In genomic region chr1:238401138-238401537, GRCh38 we compare ENCODE assay signal across 20 cellular contexts.
A peak's percentile ranks its signal among the peaks of the same experiment; 100 is the strongest.
DNase-seq lines count a peak whose midpoint lies in the region; ATAC-seq and TF ChIP-seq lines count a peak whose summit lies in the region.
"Had no signal": no experiment of that assay in that cellular context is flagged by ENCODE, and none has a peak within 500 bp of the region (broad histone marks: within the 10 kb centered on the region; RNA-seq: fewer than 3 reads in every experiment).

No MANE protein-coding gene starts in this region.

- H3K9ac ChIP-seq in H9 (ENCODE audit: extremely low read depth, insufficient read length, low read length) = no peak overlapping the region

- WGBS in H9 (ENCODE audit: extremely low coverage, insufficient read length, low lambda C conversion rate) = no CpG with 5 or more reads among the region's 4 CpGs

- H3K36me3 Mint-ChIP-seq in activated T-helper 2 cell treated with anti-CD3 and anti-CD28 coated beads, Interferon-gamma antibody, Interleukin-2, Interleukin-4, amounts not matched to agents 10 μg/mL and 5 μg/mL and 100 μg/mL, durations not matched to agents 14 hours and 24 hours and 36 hours (ENCODE audit: low read depth) = no peaks in the 10 kb centered on the region
- peaks cover 0 to 6% (median 0%) of the 10 kb centered on the region in 3 experiments; a peak in 1 of 7 replicates for H3K36me3 Mint-ChIP-seq in H9 (ENCODE audit: insufficient read depth in 1 of 3, low read depth in 3 of 3)

- no peaks in the 10 kb centered on the region for H4K20me1 ChIP-seq in H9 (ENCODE audit: control insufficient read depth, insufficient read depth, insufficient read length)

- no peak overlapping the region for H2AFZ ChIP-seq in H9 (ENCODE audit: low read length)
- H2AFZ ChIP-seq: PC-9 had no signal

- H3K27ac ChIP-seq in H9 (ENCODE audit: insufficient read length, low read depth, low read length) = no peak overlapping the region
- H3K27ac ChIP-seq: PC-9, SJSA1 had no signal

- H4K91ac ChIP-seq in H9 (ENCODE audit: insufficient read length, low read depth, low read length) = no peak overlapping the region

- H3K4ac ChIP-seq in H9 (ENCODE audit: low read depth, low read length) = no peak overlapping the region

- no peak overlapping the region for H3K4me3 Mint-ChIP-seq in activated T-helper 2 cell treated with anti-CD3 and anti-CD28 coated beads, Interferon-gamma antibody, Interleukin-2, Interleukin-4, amounts not matched to agents 10 μg/mL and 5 μg/mL and 100 μg/mL, durations not matched to agents 14 hours and 24 hours and 36 hours (ENCODE audit: low read depth)
- H3K4me3 Mint-ChIP-seq in H9 = no peak overlapping the region

- DNase-seq in amniotic epithelial cell (ENCODE audit: low read depth) (peak; percentile 22), fibroblast of peridontal ligament (ENCODE audit: extremely low read depth) (peak; percentile 27), midbrain (lab: John Stamatoyannopoulos, UW) (peak; percentile 2), H9 (no peak)
- DNase-seq in activated T-helper 2 cell treated with anti-CD3 and anti-CD28 coated beads, Interferon-gamma antibody, Interleukin-2, Interleukin-4, amounts not matched to agents 10 μg/mL and 5 μg/mL and 100 μg/mL, durations not matched to agents 14 hours and 24 hours and 36 hours (ENCODE audit: low spot score) = no peak
- DNase-seq: ACHN, DMS153, DND-41, KBM-7, MV-4-11, NCI-H1105, NCI-H1436 treated with DMSO at 0.1 percent for 48 hours, NCI-H187 treated with DMSO at 0.1 percent for 48 hours, NCI-H2107, NCI-H526 treated with DMSO at 0.1 percent for 48 hours, PC-9, Right ventricle myocardium superior had no signal

- no peaks in the 10 kb centered on the region for H3K4me1 ChIP-seq in H9 (ENCODE audit: insufficient read depth, low read length)
- H3K4me1 ChIP-seq: SJSA1 had no signal

- H3K79me1 ChIP-seq in H9 (ENCODE audit: insufficient read depth, low read depth, low read length, poor library complexity, severe bottlenecking) = no peaks in the 10 kb centered on the region

- no peaks in the 10 kb centered on the region for H3K27me3 ChIP-seq in H9 (ENCODE audit: insufficient read depth, low read length)
- H3K27me3 ChIP-seq: SJSA1 had no signal

- H2AK5ac ChIP-seq in H9 (ENCODE audit: insufficient read length, low read length) = no peak overlapping the region

- no peaks in the 10 kb centered on the region for H3K27me3 Mint-ChIP-seq in activated T-helper 2 cell treated with anti-CD3 and anti-CD28 coated beads, Interferon-gamma antibody, Interleukin-2, Interleukin-4, amounts not matched to agents 10 μg/mL and 5 μg/mL and 100 μg/mL, durations not matched to agents 14 hours and 24 hours and 36 hours (ENCODE audit: low read depth)
- H3K27me3 Mint-ChIP-seq in H9 (ENCODE audit: low read depth) = no peaks in the 10 kb centered on the region

- H3K9me3 Mint-ChIP-seq in activated T-helper 2 cell treated with anti-CD3 and anti-CD28 coated beads, Interferon-gamma antibody, Interleukin-2, Interleukin-4, amounts not matched to agents 10 μg/mL and 5 μg/mL and 100 μg/mL, durations not matched to agents 14 hours and 24 hours and 36 hours = peaks cover 14% of the 10 kb centered on the region
- H3K9me3 Mint-ChIP-seq in H9 = 0 out of 5 replicates have a peak, but pooled peaks cover 0 to 4% of the 10 kb centered on the region in 2 experiments

- H4K5ac ChIP-seq in H9 (ENCODE audit: insufficient read length, low read depth, low read length) = no peak overlapping the region

- no peaks in the 10 kb centered on the region for H3K4me1 Mint-ChIP-seq in activated T-helper 2 cell treated with anti-CD3 and anti-CD28 coated beads, Interferon-gamma antibody, Interleukin-2, Interleukin-4, amounts not matched to agents 10 μg/mL and 5 μg/mL and 100 μg/mL, durations not matched to agents 14 hours and 24 hours and 36 hours (ENCODE audit: low read depth)
- H3K4me1 Mint-ChIP-seq in H9 = peaks cover 6 to 7% of the 10 kb centered on the region in 2 experiments; a peak in 3 of 4 replicates

- H3K9me3 ChIP-seq in H9 (ENCODE audit: control insufficient read depth, low read depth, low read length) = no peaks in the 10 kb centered on the region

- H2BK15ac ChIP-seq in H9 (ENCODE audit: low read depth, low read length) = no peak overlapping the region

- no peak overlapping the region for H4K8ac ChIP-seq in H9 (replicated peaks; ENCODE audit: insufficient read length, low read depth, low read length)

- no peak for TF ChIP-seq CTCF in H9 (conservative IDR thresholded peaks at IDR 0.05)

- H2BK12ac ChIP-seq in H9 (ENCODE audit: insufficient read length, low read depth, low read length) = no peak overlapping the region

- H3K56ac ChIP-seq in H9 (ENCODE audit: insufficient read length, low read depth, low read length) = no peak overlapping the region

- no peak overlapping the region for H3T11ph ChIP-seq in H9 (ENCODE audit: low read length)

- H3K23ac ChIP-seq in H9 (ENCODE audit: insufficient read length, low read depth, low read length) = no peak overlapping the region

- no peak overlapping the region for H3K27ac Mint-ChIP-seq in activated T-helper 2 cell treated with anti-CD3 and anti-CD28 coated beads, Interferon-gamma antibody, Interleukin-2, Interleukin-4, amounts not matched to agents 10 μg/mL and 5 μg/mL and 100 μg/mL, durations not matched to agents 14 hours and 24 hours and 36 hours
- no peak overlapping the region for H3K27ac Mint-ChIP-seq in H9

- no peak overlapping the region for H2BK20ac ChIP-seq in H9 (ENCODE audit: low read depth, low read length, poor library complexity, severe bottlenecking)

- H3K23me2 ChIP-seq in H9 (ENCODE audit: insufficient read length, low read depth, low read length, poor library complexity, severe bottlenecking) = no peaks in the 10 kb centered on the region

- ATAC-seq in HG03280 (IDR thresholded peaks at IDR 0.05; ENCODE audit: unreplicated experiment) = no peak
- ATAC-seq in HG03039 (IDR thresholded peaks at IDR 0.05; ENCODE audit: unreplicated experiment) = no peak

- H3K79me2 ChIP-seq in H9 (ENCODE audit: insufficient read depth, low read length) = no peaks in the 10 kb centered on the region

- intact Hi-C loops in activated T-helper 2 cell treated with anti-CD3 and anti-CD28 coated beads, Interferon-gamma antibody, Interleukin-2, Interleukin-4, amounts not matched to agents 10 μg/mL and 5 μg/mL and 100 μg/mL, durations not matched to agents 14 hours and 24 hours and 36 hours (cut with micrococcal nuclease) = no loop called here

- no peak overlapping the region for H2BK120ac ChIP-seq in H9 (ENCODE audit: low read depth, low read length, poor library complexity, severe bottlenecking)

- no peak overlapping the region for H3K18ac ChIP-seq in H9 (ENCODE audit: insufficient read length, low read depth, low read length)

- H2BK5ac ChIP-seq in H9 (ENCODE audit: insufficient read length, low read length) = no peak overlapping the region

- no peak overlapping the region for H3K4me2 ChIP-seq in H9 (ENCODE audit: insufficient read depth, insufficient read length, low read length)
- H3K4me2 ChIP-seq: PC-9 had no signal

- no peak overlapping the region for H3K14ac ChIP-seq in H9 (ENCODE audit: insufficient read depth, low read length)

Comparison
In these comparisons a context has a peak if more than half of its experiments do, and no peak if none do; other contexts are left out.
1. DNase-seq: peak in amniotic epithelial cell (single experiment), fibroblast of peridontal ligament (single experiment) and midbrain (single experiment); none in activated T-helper 2 cell treated with anti-CD3 and anti-CD28 coated beads, Interferon-gamma antibody, Interleukin-2, Interleukin-4, amounts not matched to agents 10 μg/mL and 5 μg/mL and 100 μg/mL, durations not matched to agents 14 hours and 24 hours and 36 hours (single experiment) and H9 (single experiment).